Comparison of ENCODE assay signal across 15 cellular contexts in the genomic region with DNA sequence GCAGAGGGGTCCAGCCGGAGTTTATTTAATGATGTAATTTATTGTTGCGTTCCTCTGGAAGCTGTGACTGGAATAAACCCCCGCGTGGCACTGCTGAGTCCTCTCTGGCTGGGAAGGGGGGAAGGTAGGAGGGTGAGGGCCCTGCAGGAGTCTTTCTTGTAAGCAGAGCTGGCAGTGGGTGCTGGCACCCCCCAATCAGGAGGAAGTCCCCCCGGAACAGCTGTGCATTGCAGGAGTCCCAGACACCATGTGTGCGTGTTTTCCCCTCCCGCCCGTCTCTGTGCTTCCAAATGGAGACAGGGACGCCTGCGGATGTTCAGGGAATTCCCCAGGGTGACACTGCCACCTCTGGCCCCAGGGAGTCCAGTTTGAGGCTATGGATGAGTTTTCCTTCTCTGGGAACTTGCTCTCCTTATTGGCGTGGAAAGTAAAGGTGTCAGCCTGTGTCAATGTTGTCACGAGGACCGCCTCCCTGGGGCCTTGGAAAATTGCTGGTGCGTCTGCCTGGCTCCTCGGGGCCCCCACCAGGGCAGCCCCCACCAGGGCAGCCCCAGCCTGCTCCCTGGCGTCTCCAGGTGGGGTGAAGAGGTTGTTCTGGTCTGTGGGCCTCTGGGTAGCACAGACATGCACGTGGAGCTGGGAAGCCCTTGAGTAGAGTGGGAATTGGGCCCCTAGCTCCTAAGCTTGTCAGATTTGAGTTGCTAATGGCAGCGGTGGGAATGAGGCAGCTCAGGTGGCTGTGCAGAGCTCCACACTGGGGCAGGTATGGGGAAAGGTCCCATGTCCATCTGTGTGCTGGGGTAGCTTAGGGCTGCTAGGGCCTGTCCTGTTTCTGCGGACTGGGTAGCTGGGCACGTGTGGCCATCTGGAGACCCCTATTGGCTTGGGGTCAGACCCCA. TPM values are rescaled to one million over a fixed set of nuclear protein-coding genes. Genes with fewer than 3 reads are reported as not detected.
DNase-seq lines count a peak whose midpoint lies in the region; ATAC-seq and TF ChIP-seq lines count a peak whose summit lies in the region.
"Had no signal": no experiment of that assay in that cellular context is flagged by ENCODE, and none has a peak within 500 bp of the region (broad histone marks: within the 10 kb centered on the region; RNA-seq: fewer than 3 reads in every experiment).

No MANE protein-coding gene starts in this region.

- WGBS in right lobe of liver (ENCODE audit: insufficient coverage, low coverage, low lambda C conversion rate, missing lambda C conversion rate) = 39% methylated on average over 7 of the region's 20 CpGs
- whole genome bisulfite sequencing in smooth muscle cell (ENCODE audit: low lambda C conversion rate) = 70% methylated on average over 20 of the region's 20 CpGs

- H3K4me1 ChIP-seq in right lobe of liver (no peaks in the 10 kb centered on the region), smooth muscle cell (ENCODE audit: low read depth) (no peaks in the 10 kb centered on the region)

- H3K27ac ChIP-seq in right lobe of liver (no peak overlapping the region), smooth muscle cell (ENCODE audit: low read depth) (no peak overlapping the region)
- H3K27ac ChIP-seq: BLaER1 treated with 17β-estradiol and CSF1 and Interleukin-3, amounts not matched to agents 10 nM and 100 nM; left lung; tibial artery had no signal

- intact Hi-C loops in right lobe of liver (cut with DNase I) = loop anchor here in 1 of 2 donors (10.0 kb wide), 1 partner anchor 91 kb away; no protein-coding TSS in a partner anchor

- H3K79me2 ChIP-seq in smooth muscle cell (ENCODE audit: low read depth) = no peaks in the 10 kb centered on the region

- H3K4me3 ChIP-seq in right lobe of liver (no peak overlapping the region), smooth muscle cell (no peak overlapping the region)
- H3K4me3 ChIP-seq: BLaER1 treated with 17β-estradiol and CSF1 and Interleukin-3, amounts not matched to agents 10 nM and 100 nM; HAP-1; left lung; tibial artery had no signal

- no peaks in the 10 kb centered on the region for H3F3A ChIP-seq in smooth muscle cell (ENCODE audit: low read depth)

- H3K9me3 ChIP-seq in right lobe of liver (no peaks in the 10 kb centered on the region), smooth muscle cell (replicated peaks; ENCODE audit: low read depth) (no peaks in the 10 kb centered on the region)
- H3K9me3 ChIP-seq: HAP-1, left lung had no signal

- no peak overlapping the region for H2AFZ ChIP-seq in smooth muscle cell (ENCODE audit: low read depth)

- H3K27me3 ChIP-seq in right lobe of liver (no peaks in the 10 kb centered on the region), smooth muscle cell (ENCODE audit: low read depth) (no peaks in the 10 kb centered on the region)

- TF ChIP-seq POLR2A in right lobe of liver (IDR thresholded peaks at IDR 0.05) = no peak

- no peaks in the 10 kb centered on the region for H4K20me1 ChIP-seq in smooth muscle cell (ENCODE audit: low read depth)

- H3K9ac ChIP-seq in smooth muscle cell (ENCODE audit: low read depth) = no peak overlapping the region
- H3K9ac ChIP-seq: BLaER1 treated with 17β-estradiol and CSF1 and Interleukin-3, amounts not matched to agents 10 nM and 100 nM had no signal

- no peak overlapping the region for H3K4me2 ChIP-seq in smooth muscle cell

- ATAC-seq in right lobe of liver = peak; percentile 55 to 70 (median 58)
- no peak for ATAC-seq in HG02588 (IDR thresholded peaks at IDR 0.05; ENCODE audit: unreplicated experiment)
- ATAC-seq: activated naive CD8-positive, alpha-beta T cell treated with anti-CD3 and anti-CD28 coated beads, Interleukin-2, amount 50 U/mL, for 24 hours; left lung had no signal

- peak in 3 of 4 donors; percentile 13 to 24 (median 21) for TF ChIP-seq CTCF in right lobe of liver (IDR thresholded peaks at IDR 0.05)
- TF ChIP-seq CTCF in smooth muscle cell (IDR thresholded peaks at IDR 0.05; ENCODE audit: borderline replicate concordance, insufficient read depth, poor library complexity, severe bottlenecking) = no peak

- peak; percentile 67 for DNase-seq in A172 (ENCODE audit: low spot score)
- DNase-seq in EL = peak; percentile 49
- DNase-seq in RPMI7951 (ENCODE audit: low read depth) = peak; percentile 60
- DNase-seq in right lobe of liver = peak in 1 of 3 donors; percentile 46
- no peak for DNase-seq in mucosa of gallbladder (ENCODE audit: low spot score)
- no peak for DNase-seq in T-helper 1 cell
- no peak for DNase-seq in smooth muscle cell (lab: John Stamatoyannopoulos, UW; ENCODE audit: unreplicated experiment)
- DNase-seq: activated naive CD8-positive, alpha-beta T cell treated with anti-CD3 and anti-CD28 coated beads, Interleukin-2, amount 50 U/mL, for 24 hours; Karpas-422; left lung; NCI-H774; tibial artery had no signal

- H3K36me3 ChIP-seq in right lobe of liver (peaks cover 0 to 13% (median 5%) of the 10 kb centered on the region in 4 donors), smooth muscle cell (ENCODE audit: low read depth) (peaks cover 2% of the 10 kb centered on the region)

RNA-seq across cellular contexts. Expression of a gene that starts 2.7 kb away (rescaled TPM):
- total RNA-seq in A172 (2014; rRNA removed; shearing (Covaris generic)) = 1.8 and 4.0 TPM in 2 replicates
- total RNA-seq in RPMI7951 (2014; rRNA removed; shearing (Covaris generic)) = 0.60 and 0.88 TPM in 2 replicates
- total RNA-seq in right lobe of liver (under 1 TPM in 2 of 6 experiments, not detected in 4; 0.09 to 0.27 TPM), mucosa of gallbladder (0.29 TPM), smooth muscle cell (0.58 and 1.3 TPM in 2 replicates)
- 1.6 and 3.3 TPM in 2 replicates for polyA plus RNA-seq in smooth muscle cell

Comparison
In these comparisons a context has a peak if more than half of its experiments do, and no peak if none do; other contexts are left out.
1. DNase-seq: peak in A172 (single experiment), EL (single experiment) and RPMI7951 (single experiment); none in mucosa of gallbladder (single experiment), T-helper 1 cell (0 of 5) and smooth muscle cell (single experiment).